Comparison of ENCODE assay signal across 8 cellular contexts in the genomic region with DNA sequence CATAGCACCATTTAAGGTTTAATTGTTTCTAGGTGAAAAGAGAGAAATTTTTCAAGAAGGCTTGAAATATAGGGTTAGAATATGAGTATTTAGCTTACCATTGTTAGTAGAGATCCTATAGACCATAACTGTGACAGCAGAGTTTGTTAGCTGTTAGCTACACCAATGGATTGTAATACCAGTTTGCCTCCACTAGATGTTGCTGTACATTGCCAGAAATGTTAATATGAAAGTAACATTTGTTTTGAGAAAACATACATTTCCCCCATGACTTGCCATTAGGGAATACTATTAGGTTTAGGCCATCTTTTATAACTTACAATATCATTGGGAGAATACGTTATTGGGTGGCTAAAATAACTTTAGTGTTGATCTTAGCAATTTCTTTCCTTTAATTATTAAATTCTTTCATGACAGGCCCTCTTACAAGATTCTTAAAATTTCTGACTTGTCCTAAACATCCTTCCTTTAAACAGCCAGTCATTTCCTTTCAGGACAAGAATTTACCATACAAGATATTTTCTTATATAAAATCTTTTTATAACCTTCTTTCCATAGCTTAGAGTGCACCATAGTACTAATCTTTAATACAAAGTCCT. TPM values are rescaled to one million over a fixed set of nuclear protein-coding genes. Genes with fewer than 3 reads are reported as not detected.
DNase-seq lines count a peak whose midpoint lies in the region; ATAC-seq, FAIRE-seq and TF ChIP-seq lines count a peak whose summit lies in the region.

No MANE protein-coding gene starts in this region.

- no peaks in the 10 kb centered on the region for H3K9me3 ChIP-seq in neural progenitor cell (ENCODE audit: low read depth)

- H3F3A ChIP-seq in neural progenitor cell (ENCODE audit: low read depth): no peaks in the 10 kb centered on the region

- no peak overlapping the region for H3K27ac Mint-ChIP-seq in neural progenitor cell

- in situ Hi-C loops in KBM-7 (cut with MboI; ENCODE audit: low pct_unique_long_range_greater_than_20kb, low sequenced_read_pairs): no loop called here

- H3K4me1 ChIP-seq in neural progenitor cell: no peaks in the 10 kb centered on the region

- ATAC-seq in HG03571 (IDR thresholded peaks at IDR 0.05; ENCODE audit: unreplicated experiment) (no peak), HG03025 (IDR thresholded peaks at IDR 0.05; ENCODE audit: low FRiP score, unreplicated experiment) (no peak)

- H3K27me3 Mint-ChIP-seq in neural progenitor cell (ENCODE audit: insufficient read depth, low read depth): peaks cover 6% of the 10 kb centered on the region

- H3K27me3 ChIP-seq in neural progenitor cell: peaks cover 33% of the 10 kb centered on the region

- TF ChIP-seq CTCF in GM10266 (IDR thresholded peaks at IDR 0.05; ENCODE audit: control insufficient read depth, insufficient read depth, low read depth, missing control alignments) (peak; percentile 77), neural progenitor cell (IDR thresholded peaks at IDR 0.05) (peak; percentile 77)

- no peak overlapping the region for H2AFZ ChIP-seq in neural progenitor cell (replicated peaks)

- peaks cover 9% of the 10 kb centered on the region for H3K9me3 Mint-ChIP-seq in neural progenitor cell

- peaks cover 2% of the 10 kb centered on the region for H3K36me3 Mint-ChIP-seq in neural progenitor cell

- DNase-seq in GM10266 (ENCODE audit: extremely low spot score): peak; percentile 64
- DNase-seq in KBM-7: peak; percentile 65
- DNase-seq in SK-N-DZ (ENCODE audit: low spot score): peak; percentile 51
- DNase-seq in fibroblast of gingiva (ENCODE audit: low read depth): peak; percentile 40
- peak; percentile 49 for DNase-seq in neural progenitor cell (ENCODE audit: low spot score)

- no peaks in the 10 kb centered on the region for H3K79me2 ChIP-seq in neural progenitor cell (ENCODE audit: low read depth)

- no peak overlapping the region for H3K4me2 ChIP-seq in neural progenitor cell

- H3K4me3 ChIP-seq in neural progenitor cell: no peak overlapping the region

- peaks cover 2% of the 10 kb centered on the region for H3K4me1 Mint-ChIP-seq in neural progenitor cell

- no peak overlapping the region for H3K4me3 Mint-ChIP-seq in neural progenitor cell

- H3K27ac ChIP-seq in neural progenitor cell: no peak overlapping the region

- no peaks in the 10 kb centered on the region for H4K20me1 ChIP-seq in neural progenitor cell (ENCODE audit: low read depth)

- no peaks in the 10 kb centered on the region for H3K36me3 ChIP-seq in neural progenitor cell

- no peak overlapping the region for H3K9ac ChIP-seq in neural progenitor cell

- FAIRE-seq in A204.1 (lab: Jason Lieb, UNC): peak; percentile 97

RNA-seq across cellular contexts. Expression of gene ZNF117, which starts 39.5 kb away (rescaled TPM):
- polyA plus RNA-seq in SK-N-DZ (2014; cell fraction: cytosol; rRNA removed): 13.1 and 14.2 TPM in 2 replicates
- 75.6 and 106 TPM in 2 replicates for polyA plus RNA-seq in SK-N-DZ (2014; cell fraction: nucleus; rRNA removed)
- total RNA-seq in neural progenitor cell (ENCODE audit: low replicate concordance): 35.8 and 71.6 TPM in 2 replicates

RNA-seq across cellular contexts. Expression of gene ZNF273, which starts 48.3 kb away (rescaled TPM):
- polyA plus RNA-seq in SK-N-DZ (2014; cell fraction: cytosol; rRNA removed): 12.1 and 17.3 TPM in 2 replicates
- 7.4 and 12.8 TPM in 2 replicates for polyA plus RNA-seq in SK-N-DZ (2014; cell fraction: nucleus; rRNA removed)
- total RNA-seq in neural progenitor cell (ENCODE audit: low replicate concordance): 23.5 and 36.5 TPM in 2 replicates

RNA-seq across cellular contexts. Expression of gene ERV3-1, which starts 55.1 kb away (rescaled TPM):
- polyA plus RNA-seq in SK-N-DZ (2014; cell fraction: cytosol; rRNA removed): 8.6 and 12.4 TPM in 2 replicates
- 58.9 and 84.1 TPM in 2 replicates for polyA plus RNA-seq in SK-N-DZ (2014; cell fraction: nucleus; rRNA removed)
- 44.6 and 50.0 TPM in 2 replicates for total RNA-seq in neural progenitor cell (ENCODE audit: low replicate concordance)
